Comparison of ENCODE assay signal across 26 cellular contexts in genomic region chr7:157871681-157872080, GRCh38.
"Had no signal": no experiment of that assay in that cellular context is flagged by ENCODE, and none has a peak within 500 bp of the region (broad histone marks: within the 10 kb centered on the region; RNA-seq: fewer than 3 reads in every experiment).

No MANE protein-coding gene starts in this region.

- H3K4me3 Mint-ChIP-seq: activated CD4-positive, alpha-beta memory T cell treated with anti-CD3 and anti-CD28 coated beads, Interleukin-2, amount 10 ng/mL, durations not matched to agents 7 days and 5 days; stimulated activated naive B cell treated with anti-CD40 and anti-IgM and Interleukin-4, amounts not matched to agents 10 μg/mL and 1 μg/mL and 100 μg/mL, for 72 hours; T-helper 2 cell treated with Interferon-gamma antibody and Interleukin-4, amounts not matched to agents 5 μg/mL and 100 μg/mL, for 36 hours had no signal

- DNase-seq: activated CD4-positive, alpha-beta memory T cell treated with anti-CD3 and anti-CD28 coated beads, Interleukin-2, amount 10 ng/mL, durations not matched to agents 7 days and 5 days; activated CD4-positive, alpha-beta T cell treated with anti-CD3 and anti-CD28 coated beads for 48 hours; activated CD4-positive, CD25-positive, alpha-beta regulatory T cell; activated CD8-positive, alpha-beta memory T cell treated with anti-CD3 and anti-CD28 coated beads, Interleukin-2, amount 50 U/mL, for 48 hours; activated T-cell treated with anti-CD3 and anti-CD28 coated beads, Interleukin-2, amount 50 U/mL, for 48 hours; adrenal gland; body of pancreas; cerebellar nuclear complex; colonic mucosa; dorsolateral prefrontal cortex; effector memory CD4-positive, alpha-beta T cell; erythroblast; gastrocnemius medialis; islet precursor cell; left ventricle myocardium superior; mammary epithelial cell; occipital lobe; right cardiac atrium; stimulated activated CD4-positive, alpha-beta T cell treated with anti-CD3 and anti-CD28 coated beads, Interleukin-15, amount 100 ng/mL, for 24 hours; stimulated activated CD4-positive, alpha-beta T cell treated with anti-CD3 and anti-CD28 coated beads, Interleukin-2, amount 100 ng/mL, for 24 hours; stimulated activated naive B cell treated with anti-CD40 and anti-IgM and Interleukin-4, amounts not matched to agents 10 μg/mL and 1 μg/mL and 100 μg/mL, for 72 hours had no signal

- H3K4me2 ChIP-seq: hepatocyte had no signal

- H3K4me1 ChIP-seq: adrenal gland, body of pancreas, colonic mucosa, gastrocnemius medialis had no signal

- H3K27ac ChIP-seq: adrenal gland, body of pancreas, cardiac muscle cell, colonic mucosa, dorsolateral prefrontal cortex, gastrocnemius medialis, hepatocyte, tibial nerve had no signal

- H3K27me3 ChIP-seq: body of pancreas, cardiac muscle cell, colonic mucosa, gastrocnemius medialis, hepatocyte, tibial nerve had no signal

- ATAC-seq: body of pancreas; gastrocnemius medialis; left ventricle myocardium superior; right cardiac atrium; SK-N-SH treated with all-trans-retinoic acid at 6 μM for 48 hours; stimulated activated naive B cell treated with anti-CD40 and anti-IgM and Interleukin-4, amounts not matched to agents 10 μg/mL and 1 μg/mL and 100 μg/mL, for 72 hours had no signal

- H3K79me2 ChIP-seq: hepatocyte had no signal

- H3K9me3 Mint-ChIP-seq: stimulated activated naive B cell treated with anti-CD40 and anti-IgM and Interleukin-4, amounts not matched to agents 10 μg/mL and 1 μg/mL and 100 μg/mL, for 72 hours; T-helper 2 cell treated with Interferon-gamma antibody and Interleukin-4, amounts not matched to agents 5 μg/mL and 100 μg/mL, for 36 hours had no signal

- H3K27ac Mint-ChIP-seq: activated CD4-positive, alpha-beta memory T cell treated with anti-CD3 and anti-CD28 coated beads, Interleukin-2, amount 10 ng/mL, durations not matched to agents 7 days and 5 days; stimulated activated naive B cell treated with anti-CD40 and anti-IgM and Interleukin-4, amounts not matched to agents 10 μg/mL and 1 μg/mL and 100 μg/mL, for 72 hours; T-helper 2 cell treated with Interferon-gamma antibody and Interleukin-4, amounts not matched to agents 5 μg/mL and 100 μg/mL, for 36 hours had no signal

- H2AFZ ChIP-seq: hepatocyte had no signal

- H3K4me3 ChIP-seq: adrenal gland, body of pancreas, cardiac muscle cell, colonic mucosa, dorsolateral prefrontal cortex, gastrocnemius medialis, hepatocyte, tibial nerve had no signal

- H3K9me3 ChIP-seq: adrenal gland, body of pancreas, colonic mucosa, gastrocnemius medialis had no signal

- H3K36me3 ChIP-seq: adrenal gland, cardiac muscle cell, colonic mucosa, gastrocnemius medialis, tibial nerve had no signal

- H3K36me3 Mint-ChIP-seq: stimulated activated naive B cell treated with anti-CD40 and anti-IgM and Interleukin-4, amounts not matched to agents 10 μg/mL and 1 μg/mL and 100 μg/mL, for 72 hours had no signal
